ENCODE assay signal across 1 cellular context in the genomic region with DNA sequence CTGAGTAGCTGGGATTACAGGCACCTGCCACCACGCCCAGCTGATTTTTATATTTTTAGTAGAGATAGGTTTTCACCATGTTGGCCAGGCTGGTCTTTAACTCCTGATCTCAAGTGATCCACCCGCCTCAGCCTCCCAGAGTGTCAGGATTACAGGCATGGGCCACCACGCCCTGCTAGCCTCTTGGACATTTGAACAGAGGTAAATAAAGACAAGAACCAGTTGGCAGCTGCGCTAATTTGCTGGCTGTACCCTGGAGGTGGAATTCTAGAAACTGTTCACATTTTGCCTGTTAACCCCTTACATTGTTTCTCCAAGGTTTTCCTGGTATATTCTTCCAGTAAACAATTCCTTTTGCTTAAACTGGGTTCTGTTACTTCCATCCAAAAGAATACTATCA.
TF ChIP-seq lines count a peak whose summit lies in the region.

No MANE protein-coding gene starts in this region.

TF ChIP-seq in HepG2, 621 proteins besides CTCF, POLR2A, EP300 and RAD21 (continued from another document):
- TF ChIP-seq ZNF609 (CRISPR knock-in tag; IDR thresholded peaks at IDR 0.05; ENCODE audit: borderline replicate concordance) (no peak), IKZF1 (IDR thresholded peaks at IDR 0.05) (no peak), ZNF367 (CRISPR knock-in tag; IDR thresholded peaks at IDR 0.05; ENCODE audit: borderline replicate concordance) (no peak), ZNF614 (CRISPR knock-in tag; IDR thresholded peaks at IDR 0.05; ENCODE audit: borderline replicate concordance) (no peak), HES4 (CRISPR knock-in tag; IDR thresholded peaks at IDR 0.05; ENCODE audit: borderline replicate concordance) (no peak), NCOA1 (CRISPR knock-in tag; IDR thresholded peaks at IDR 0.05) (no peak), DZIP1 (CRISPR knock-in tag; IDR thresholded peaks at IDR 0.05) (no peak), GABPB1 (CRISPR knock-in tag; IDR thresholded peaks at IDR 0.05) (no peak), XRCC5 (optimal IDR thresholded peaks at IDR 0.05; ENCODE audit: low read length) (no peak), NONO (IDR thresholded peaks at IDR 0.05) (no peak), NONO (CRISPR knock-in tag; conservative IDR thresholded peaks at IDR 0.05) (no peak), ZNF772 (CRISPR knock-in tag; IDR thresholded peaks at IDR 0.05) (no peak), ZNF768 (CRISPR knock-in tag; IDR thresholded peaks at IDR 0.05) (no peak)
